In genomic region chr10:89525556-89525955, GRCh38 we compare ENCODE assay signal across 24 cellular contexts. TPM values are rescaled to one million over a fixed set of nuclear protein-coding genes. Genes with fewer than 3 reads are reported as not detected.
DNase-seq lines count a peak whose midpoint lies in the region; ATAC-seq, FAIRE-seq and TF ChIP-seq lines count a peak whose summit lies in the region.
"Had no signal": no experiment of that assay in that cellular context is flagged by ENCODE, and none has a peak within 500 bp of the region (broad histone marks: within the 10 kb centered on the region; RNA-seq: fewer than 3 reads in every experiment).

No MANE protein-coding gene starts in this region.

- H3K27ac ChIP-seq in Karpas-422 (ENCODE audit: low read length) (no peak overlapping the region), lower lobe of right lung (no peak overlapping the region)
- H3K27ac ChIP-seq: 22Rv1, C4-2B had no signal

- no peak overlapping the region for H3K4me2 ChIP-seq in Karpas-422 (ENCODE audit: low read depth, low read length, poor library complexity, severe bottlenecking)

- peak; percentile 62 for FAIRE-seq in islet of Langerhans (lab: Jason Lieb, UNC)
- FAIRE-seq: GM19239, H54 had no signal

- no peaks in the 10 kb centered on the region for H3K9me2 ChIP-seq in Karpas-422 (replicated peaks; ENCODE audit: insufficient read depth, low read length)

- ATAC-seq in lower lobe of right lung: no peak
- ATAC-seq: CD8-positive, alpha-beta T cell; T-cell had no signal

- H3K36me3 ChIP-seq in Karpas-422 (ENCODE audit: insufficient read depth, low read length): no peaks in the 10 kb centered on the region
- no peaks in the 10 kb centered on the region for H3K36me3 ChIP-seq in lower lobe of right lung

- H3K4me3 ChIP-seq in Karpas-422 (ENCODE audit: low read length): no peak overlapping the region
- no peak overlapping the region for H3K4me3 ChIP-seq in lower lobe of right lung

- H3K36me3 Mint-ChIP-seq in MCF 10A (ENCODE audit: insufficient read depth, unreplicated experiment): no peaks in the 10 kb centered on the region
- H3K36me3 Mint-ChIP-seq: CD8-positive, alpha-beta T cell; T-cell had no signal

- no peak overlapping the region for H3K4me3 Mint-ChIP-seq in MCF 10A (ENCODE audit: unreplicated experiment)
- H3K4me3 Mint-ChIP-seq: B cell; CD8-positive, alpha-beta T cell; T-cell had no signal

- H4K20me1 ChIP-seq in Karpas-422 (ENCODE audit: insufficient read depth, low read depth, low read length): no peaks in the 10 kb centered on the region

- no peaks in the 10 kb centered on the region for H3K27me3 Mint-ChIP-seq in MCF 10A (ENCODE audit: insufficient read depth, unreplicated experiment)

- no peak overlapping the region for H3K27ac Mint-ChIP-seq in MCF 10A (ENCODE audit: low read depth, unreplicated experiment)
- H3K27ac Mint-ChIP-seq: B cell; CD8-positive, alpha-beta T cell; T-cell had no signal

- no peak for TF ChIP-seq CTCF in MCF 10A (IDR thresholded peaks at IDR 0.05; ENCODE audit: unreplicated experiment)
- no peak for TF ChIP-seq CTCF in lower lobe of right lung (IDR thresholded peaks at IDR 0.05)

- no peaks in the 10 kb centered on the region for H3K79me2 ChIP-seq in Karpas-422 (ENCODE audit: low read length)

- no peaks in the 10 kb centered on the region for H3K4me1 ChIP-seq in Karpas-422 (ENCODE audit: low read length)
- peaks cover 4% of the 10 kb centered on the region for H3K4me1 ChIP-seq in lower lobe of right lung

- no peaks in the 10 kb centered on the region for H3K4me1 Mint-ChIP-seq in MCF 10A (ENCODE audit: insufficient read depth, unreplicated experiment)
- H3K4me1 Mint-ChIP-seq: B cell, T-cell had no signal

- POLR2A ChIA-PET in MCF 10A (lab: Yijun Ruan, JAX): interaction anchor here (0.7 to 0.9 kb wide), 2 partner anchors 27 to 355 kb away, joined by 3 to 5 read pairs; no protein-coding TSS in a partner anchor

- H3K9me3 ChIP-seq in Karpas-422 (ENCODE audit: low read length) (no peaks in the 10 kb centered on the region), lower lobe of right lung (no peaks in the 10 kb centered on the region)

- H3K9ac ChIP-seq in Karpas-422 (ENCODE audit: low read length): no peak overlapping the region

- intact Hi-C loops in MCF 10A (cut with micrococcal nuclease) (no loop called here), lower lobe of right lung (cut with DNase I) (no loop called here)

- no peaks in the 10 kb centered on the region for H3K27me3 ChIP-seq in Karpas-422 (ENCODE audit: low read length)
- no peaks in the 10 kb centered on the region for H3K27me3 ChIP-seq in lower lobe of right lung (ENCODE audit: low read depth)

- DNase-seq in NCI-H1105 treated with DMSO at 0.1 percent for 48 hours (lab: John Stamatoyannopoulos, UW) (peak; percentile 35), NCI-H1105 (lab: John Stamatoyannopoulos, UW) (no peak), HT-29 (ENCODE audit: low spot score) (peak; percentile 26), NCI-H748 treated with DMSO at 0.1 percent for 48 hours (lab: John Stamatoyannopoulos, UW) (peak; percentile 82), Karpas-422 (no peak), MCF 10A (ENCODE audit: unreplicated experiment) (no peak), lower lobe of right lung (no peak)
- DNase-seq: Calu3; CD8-positive, alpha-beta T cell; KBM-7; NCI-H1092; NCI-H1694 treated with DMSO at 0.1 percent for 48 hours; NCI-H2081 treated with DMSO at 0.1 percent for 48 hours; NCI-H526 treated with DMSO at 0.1 percent for 48 hours; Right ventricle myocardium superior; RPMI8226; T-cell had no signal

- no peaks in the 10 kb centered on the region for H3K9me3 Mint-ChIP-seq in MCF 10A (ENCODE audit: unreplicated experiment)
- H3K9me3 Mint-ChIP-seq: CD8-positive, alpha-beta T cell; T-cell had no signal

- H2AFZ ChIP-seq in Karpas-422 (ENCODE audit: low read length): no peak overlapping the region

- CTCF ChIA-PET in MCF 10A (lab: Yijun Ruan, JAX): interaction anchor here (0.6 to 1.2 kb wide), 3 partner anchors 9 to 1881 kb away, joined by 3 to 6 read pairs (median 5); no protein-coding TSS in a partner anchor

- no TSS peak for BruUV-seq in MCF 10A (replicated peaks; lab: Mats Ljungman, UMichigan)

RNA-seq across cellular contexts. Expression of gene SLC16A12, which starts 9.8 kb away (rescaled TPM):
- 0.03 and 0.18 TPM in 2 replicates for total RNA-seq in HT-29 (2014; rRNA removed; shearing (Covaris generic))
- total RNA-seq in Karpas-422 (2014; rRNA removed; shearing (Covaris generic); ENCODE audit: low replicate concordance): not detected in 2 replicates
- 0.09 and 0.10 TPM in 2 replicates for total RNA-seq in MCF 10A (2022)
- 1.0 TPM for total RNA-seq in lower lobe of right lung
- total RNA-seq: B cell; CD8-positive, alpha-beta T cell; SK-MEL-5; T-cell had no signal

Comparison
In these comparisons a context has a peak if more than half of its experiments do, and no peak if none do; other contexts are left out.
1. DNase-seq: peak in NCI-H1105 treated with DMSO at 0.1 percent for 48 hours (single experiment), HT-29 (single experiment) and NCI-H748 treated with DMSO at 0.1 percent for 48 hours (single experiment); none in NCI-H1105 (single experiment), Karpas-422 (single experiment), MCF 10A (single experiment) and lower lobe of right lung (single experiment).